29 cellular contexts compared by ENCODE assay signal in genomic region chr10:9081988-9082387, GRCh38.
DNase-seq lines count a peak whose midpoint lies in the region; ATAC-seq, FAIRE-seq and TF ChIP-seq lines count a peak whose summit lies in the region.
"Had no signal": no experiment of that assay in that cellular context is flagged by ENCODE, and none has a peak within 500 bp of the region (broad histone marks: within the 10 kb centered on the region; RNA-seq: fewer than 3 reads in every experiment).

No MANE protein-coding gene starts in this region.

- H3K36me3 ChIP-seq in bronchial epithelial cell (ENCODE audit: control insufficient read depth, insufficient read depth, low read length) = no peaks in the 10 kb centered on the region
- H3K36me3 ChIP-seq: BE2C had no signal

- peaks cover 4% of the 10 kb centered on the region for H3K27me3 Mint-ChIP-seq in activated T-cell treated with anti-CD3 and anti-CD28 coated beads, Interleukin-2, amount 50 U/mL, for 4 hours (ENCODE audit: low read depth)

- peak; percentile 70 to 76 for ATAC-seq in activated CD4-positive, CD25-positive, alpha-beta regulatory T cell treated with anti-CD3 and anti-CD28 coated beads, Interleukin-2, amount 50 U/mL, for 24 hours
- ATAC-seq in activated T-cell treated with anti-CD3 and anti-CD28 coated beads, Interleukin-2, amount 50 U/mL, for 4 hours = peak; percentile 91 to 97
- ATAC-seq: K562, PC-3 had no signal

- H3K27me3 ChIP-seq in bronchial epithelial cell (ENCODE audit: control insufficient read depth, insufficient read depth, low read length) = no peaks in the 10 kb centered on the region
- H3K27me3 ChIP-seq: BE2C had no signal

- no peak for TF ChIP-seq CTCF in bronchial epithelial cell (IDR thresholded peaks at IDR 0.05; ENCODE audit: insufficient read depth, low read length, severe bottlenecking)

- H3K4me3 ChIP-seq in bronchial epithelial cell (ENCODE audit: low read depth, low read length) = no peak overlapping the region
- H3K4me3 ChIP-seq: K562 had no signal

- no peaks in the 10 kb centered on the region for H3K36me3 Mint-ChIP-seq in activated T-cell treated with anti-CD3 and anti-CD28 coated beads, Interleukin-2, amount 50 U/mL, for 4 hours (ENCODE audit: insufficient read depth)
- H3K36me3 Mint-ChIP-seq: CD14-positive monocyte; CD8-positive, alpha-beta memory T cell had no signal

- peaks cover 15% of the 10 kb centered on the region for H3K4me1 Mint-ChIP-seq in activated T-cell treated with anti-CD3 and anti-CD28 coated beads, Interleukin-2, amount 50 U/mL, for 4 hours (ENCODE audit: low read depth)
- H3K4me1 Mint-ChIP-seq: CD14-positive monocyte had no signal

- peak; percentile 40 for FAIRE-seq in bronchial epithelial cell (lab: Jason Lieb, UNC)
- FAIRE-seq: GM12891, HTR-8/SVneo, K562 had no signal

- H3K4me3 Mint-ChIP-seq in activated T-cell treated with anti-CD3 and anti-CD28 coated beads, Interleukin-2, amount 50 U/mL, for 4 hours = no peak overlapping the region
- H3K4me3 Mint-ChIP-seq: CD14-positive monocyte; CD8-positive, alpha-beta memory T cell had no signal

- DNase-seq in activated CD4-positive, CD25-positive, alpha-beta regulatory T cell treated with anti-CD3 and anti-CD28 coated beads, Interleukin-2, amount 50 U/mL, for 72 hours = no peak
- DNase-seq in activated T-cell treated with anti-CD3 and anti-CD28 coated beads, Interleukin-2, amount 50 U/mL, for 4 hours = no peak
- DNase-seq in activated T-cell treated with anti-CD3 and anti-CD28 coated beads, Interleukin-2, amount 50 U/mL, for 1 hour = no peak
- DNase-seq in bronchial epithelial cell (ENCODE audit: low read depth) (no peak), NCI-H2081 treated with DMSO at 0.1 percent for 48 hours (lab: John Stamatoyannopoulos, UW) (no peak), islet precursor cell (no peak)
- DNase-seq: BE2C; CD8-positive, alpha-beta memory T cell; DMS 273 treated with DMSO at 0.1 percent for 48 hours; DMS79; EL; GDM1; GOT3; HCEC 1CT; Kasumi-1; NCI-H1092 treated with DMSO at 0.1 percent for 48 hours; NCI-H1436; NCI-H187 treated with DMSO at 0.1 percent for 48 hours; NCI-H2107; NCI-H446; NCI-H524 treated with DMSO at 0.1 percent for 48 hours; NCI-H774; NK-92 treated with Interleukin-12 subunit alpha and Interleukin-12 subunit beta, amount 100 ng/mL, for 24 hours had no signal

- H3K9me3 Mint-ChIP-seq in activated T-cell treated with anti-CD3 and anti-CD28 coated beads, Interleukin-2, amount 50 U/mL, for 4 hours = peaks cover 7% of the 10 kb centered on the region
